In the genomic region with DNA sequence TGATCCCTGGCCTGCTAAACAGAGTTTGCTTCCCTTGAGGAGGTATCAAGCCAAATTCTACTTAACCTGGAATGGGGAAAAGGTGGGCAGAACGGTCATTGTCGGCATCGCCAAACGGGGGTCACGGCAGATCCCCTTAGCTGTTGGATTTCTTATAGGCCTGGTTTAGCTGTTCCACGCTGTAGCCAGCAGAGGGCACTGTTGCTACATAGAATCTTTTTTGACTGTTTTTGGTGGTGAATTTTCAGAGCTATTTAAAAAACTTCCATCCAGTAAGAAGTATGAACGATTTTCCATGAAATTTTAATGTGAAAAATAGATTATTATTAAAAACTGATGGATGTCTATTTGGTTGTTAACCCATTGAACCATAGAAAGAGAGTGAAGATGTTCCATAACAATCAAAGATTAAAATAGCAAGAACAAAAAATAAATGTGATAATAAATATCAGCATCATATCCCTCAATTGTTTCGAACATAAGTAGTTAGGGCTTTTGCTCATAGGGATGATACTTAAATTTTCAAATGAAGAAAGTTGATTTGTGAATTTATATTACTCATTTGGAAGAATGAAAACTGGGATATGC, we compare ENCODE assay signal across 8 cellular contexts. TPM values are rescaled to one million over a fixed set of nuclear protein-coding genes. Genes with fewer than 3 reads are reported as not detected.
DNase-seq lines count a peak whose midpoint lies in the region; ATAC-seq, FAIRE-seq and TF ChIP-seq lines count a peak whose summit lies in the region.

No MANE protein-coding gene starts in this region.

- peak; percentile 70 for ATAC-seq in HG03095 (IDR thresholded peaks at IDR 0.05; ENCODE audit: unreplicated experiment)

- DNase-seq in NCI-H1694 (lab: John Stamatoyannopoulos, UW) (peak; percentile 12), NCI-H1694 treated with DMSO at 0.1 percent for 48 hours (lab: John Stamatoyannopoulos, UW) (no peak), SK-N-DZ (ENCODE audit: low spot score) (peak; percentile 36), bronchial epithelial cell (ENCODE audit: low read depth) (peak; percentile 13), kidney (no peak), NCI-H2029 (lab: John Stamatoyannopoulos, UW) (no peak)
- DNase-seq in stimulated activated CD8-positive, alpha-beta memory T cell treated with anti-CD3 and anti-CD28 coated beads, Interleukin-4, amount 100 ng/mL, for 24 hours (ENCODE audit: low read depth): peak; percentile 26

- H3K36me3 ChIP-seq in bronchial epithelial cell (ENCODE audit: control insufficient read depth, insufficient read depth, low read length) (no peaks in the 10 kb centered on the region), kidney (ENCODE audit: control insufficient read depth in 1 of 2, insufficient read depth in 2 of 2, low read length in 2 of 2) (no peaks in the 10 kb centered on the region)

- no peak overlapping the region for H3K27ac ChIP-seq in kidney (ENCODE audit: low read depth in 2 of 2, low read length in 2 of 2)

- peak; percentile 56 for TF ChIP-seq CTCF in bronchial epithelial cell (IDR thresholded peaks at IDR 0.05; ENCODE audit: insufficient read depth, low read length, severe bottlenecking)
- TF ChIP-seq CTCF in kidney (IDR thresholded peaks at IDR 0.05; ENCODE audit: borderline replicate concordance, extremely low read depth, insufficient read depth): peak; percentile 58

- no peak overlapping the region for H3K9ac ChIP-seq in kidney (ENCODE audit: low read length in 2 of 2)

- H3K4me3 ChIP-seq in bronchial epithelial cell (ENCODE audit: low read depth, low read length) (no peak overlapping the region), kidney (ENCODE audit: low read length in 2 of 2) (no peak overlapping the region)

- H3K27me3 ChIP-seq in bronchial epithelial cell (ENCODE audit: control insufficient read depth, insufficient read depth, low read length): peaks cover 4% of the 10 kb centered on the region

- no peaks in the 10 kb centered on the region for H3K9me3 ChIP-seq in kidney (ENCODE audit: control insufficient read depth in 1 of 2, low read length in 2 of 2)

- intact Hi-C loops in kidney (cut with DNase I): no loop called here

- FAIRE-seq in bronchial epithelial cell (lab: Jason Lieb, UNC) (no peak), kidney (lab: Jason Lieb, UNC) (peak; percentile 91)

- H3K4me1 ChIP-seq in kidney (ENCODE audit: control insufficient read depth in 1 of 2, insufficient read depth in 1 of 2, low read depth in 1 of 2, low read length in 2 of 2): no peaks in the 10 kb centered on the region

RNA-seq across cellular contexts. Expression of a gene that starts 56.6 kb away (rescaled TPM):
- 0.52 TPM in 1 of 2 replicates, not detected in the other for polyA plus RNA-seq in SK-N-DZ (2014; cell fraction: cytosol; rRNA removed)
- 0.19 TPM in 1 of 2 replicates, not detected in the other for polyA plus RNA-seq in SK-N-DZ (2014; cell fraction: nucleus; rRNA removed)
- total RNA-seq in bronchial epithelial cell (0.26 and 0.53 TPM in 2 replicates), kidney (45.9 TPM)
- polyA plus RNA-seq in kidney (ENCODE audit: insufficient read depth, low read depth, low replicate concordance): 0.67 TPM

Comparison
In these comparisons a context has a peak if more than half of its experiments do, and no peak if none do; other contexts are left out.
1. DNase-seq: peak in NCI-H1694 (single experiment), SK-N-DZ (single experiment), bronchial epithelial cell (single experiment) and stimulated activated CD8-positive, alpha-beta memory T cell treated with anti-CD3 and anti-CD28 coated beads, Interleukin-4, amount 100 ng/mL, for 24 hours (single experiment); none in NCI-H1694 treated with DMSO at 0.1 percent for 48 hours (single experiment), kidney (single experiment) and NCI-H2029 (single experiment).
2. RNA of a gene that starts 56.6 kb away (total RNA-seq): 45.9 TPM in kidney (single experiment); 0.26 to 0.53 TPM in bronchial epithelial cell; every median in the first group is over 10 times any median in the second.